Comparison of ENCODE assay signal across 9 cellular contexts in genomic region chr19:13029893-13030292, GRCh38. TPM values are rescaled to one million over a fixed set of nuclear protein-coding genes. Genes with fewer than 3 reads are reported as not detected.
DNase-seq lines count a peak whose midpoint lies in the region; ATAC-seq and TF ChIP-seq lines count a peak whose summit lies in the region.
"Had no signal": no experiment of that assay in that cellular context is flagged by ENCODE, and none has a peak within 500 bp of the region (broad histone marks: within the 10 kb centered on the region; RNA-seq: fewer than 3 reads in every experiment).

No MANE protein-coding gene starts in this region.

- peak overlapping the region; percentile 83 to 96 for H3K27ac ChIP-seq in coronary artery
- peak overlapping the region; percentile 96 to 97 for H3K27ac ChIP-seq in prostate gland

- intact Hi-C loops in prostate gland (cut with DNase I), result no loop called here

- no peaks in the 10 kb centered on the region; the same call in 1 of the 2 replicates for H3K27me3 ChIP-seq in GM06990 (replicated peaks; ENCODE audit: control insufficient read depth, insufficient read depth, low read length)
- H3K27me3 ChIP-seq in prostate gland (replicated peaks; ENCODE audit: insufficient read depth), result no peaks in the 10 kb centered on the region

- H3K36me3 ChIP-seq in GM06990 (ENCODE audit: control insufficient read depth, insufficient read depth, low read length) (no peaks in the 10 kb centered on the region), prostate gland (no peaks in the 10 kb centered on the region)

- ATAC-seq in HG03159 (IDR thresholded peaks at IDR 0.05; ENCODE audit: unreplicated experiment) (no peak), omental fat pad (ENCODE audit: low FRiP score) (no peak)

- H3K9me3 Mint-ChIP-seq in immature natural killer cell, result peaks cover 0 to 1% (median 0%) of the 10 kb centered on the region in 6 donors

- peaks cover 57% of the 10 kb centered on the region for H3K4me1 ChIP-seq in prostate gland (replicated peaks)

- peaks cover 6 to 22% (median 10%) of the 10 kb centered on the region in 3 donors for H3K27me3 Mint-ChIP-seq in immature natural killer cell (ENCODE audit: low read depth in 3 of 3)

- H3K4me1 Mint-ChIP-seq in immature natural killer cell, result peaks cover 7 to 17% of the 10 kb centered on the region in 2 donors

- DNase-seq in GM06990 (ENCODE audit: extremely low read depth, insufficient read length) (no peak), NAMALWA (ENCODE audit: low spot score) (peak; percentile 37), coronary artery (ENCODE audit: low spot score) (no peak), prostate gland (ENCODE audit: low spot score) (no peak), cerebellum (ENCODE audit: low spot score) (no peak), omental fat pad (ENCODE audit: low spot score) (no peak), immature natural killer cell (no peak)
- DNase-seq: SIG-M5 had no signal

- peaks cover 0 to 6% (median 3%) of the 10 kb centered on the region in 3 donors for H3K36me3 Mint-ChIP-seq in immature natural killer cell

- TF ChIP-seq POLR2A in prostate gland (IDR thresholded peaks at IDR 0.05), result no peak

- H3K4me3 Mint-ChIP-seq in immature natural killer cell, result no peak overlapping the region

- no peak overlapping the region for H3K4me3 ChIP-seq in GM06990 (replicated peaks; ENCODE audit: low read depth, low read length)
- H3K4me3 ChIP-seq in coronary artery, result peak overlapping the region; percentile 14
- H3K4me3 ChIP-seq in prostate gland, result peak overlapping the region in 1 of 2 donors; percentile 13

- H3K9me3 ChIP-seq in prostate gland, result no peaks in the 10 kb centered on the region

- no peak overlapping the region for H3K27ac Mint-ChIP-seq in immature natural killer cell

- TF ChIP-seq CTCF in GM06990 (IDR thresholded peaks at IDR 0.05; ENCODE audit: insufficient read depth, low read length, poor library complexity, severe bottlenecking), result peak; percentile 70
- TF ChIP-seq CTCF in coronary artery (IDR thresholded peaks at IDR 0.05), result peak; percentile 14
- TF ChIP-seq CTCF in prostate gland (IDR thresholded peaks at IDR 0.05), result peak; percentile 53 to 79 (median 59)
- no peak for TF ChIP-seq CTCF in omental fat pad (IDR thresholded peaks at IDR 0.05)

- WGBS in prostate gland, result 20% methylated on average over 10 of the region's 10 CpGs

RNA-seq across cellular contexts. Expression of gene NFIX, which starts 34.6 kb away (rescaled TPM):
- total RNA-seq in prostate gland, result 100 to 1,000 TPM; 185 to 286 TPM
- 62.8 TPM for total RNA-seq in cerebellum
- 10 to 100 TPM; 39.5 to 53.1 (median 43.0) TPM for total RNA-seq in omental fat pad
- under 1 TPM in 1 of 3 donors, not detected in 2; 0.49 TPM for polyA plus RNA-seq in immature natural killer cell

Comparison
In these comparisons a context has a peak if more than half of its experiments do, and no peak if none do; other contexts are left out.
1. CTCF ChIP-seq: peak in GM06990 (single experiment), coronary artery (single experiment) and prostate gland (4 of 4); none in omental fat pad (0 of 3).